In genomic region chr17:3412216-3412615, GRCh38 we compare ENCODE assay signal across 4 cellular contexts. TPM values are rescaled to one million over a fixed set of nuclear protein-coding genes. Genes with fewer than 3 reads are reported as not detected.
"Had no signal": no experiment of that assay in that cellular context is flagged by ENCODE, and none has a peak within 500 bp of the region (broad histone marks: within the 10 kb centered on the region; RNA-seq: fewer than 3 reads in every experiment).

No MANE protein-coding gene starts in this region.

RNA-seq across cellular contexts. Expression of gene OR3A3, which starts 1.0 kb away (rescaled TPM):
- total RNA-seq: LHCN-M2, M059J, MCF 10A, NCI-H460 had no signal

RNA-seq across cellular contexts. Expression of gene OR1E1, which starts 14.0 kb away (rescaled TPM):
- total RNA-seq: LHCN-M2, M059J, MCF 10A, NCI-H460 had no signal

RNA-seq across cellular contexts. Expression of gene OR1E2, which starts 21.4 kb away (rescaled TPM):
- total RNA-seq: LHCN-M2, M059J, MCF 10A, NCI-H460 had no signal

RNA-seq across cellular contexts. Expression of gene OR3A2, which starts 26.1 kb away (rescaled TPM):
- total RNA-seq: LHCN-M2, M059J, MCF 10A, NCI-H460 had no signal

RNA-seq across cellular contexts. Expression of gene SPATA22, which starts 59.4 kb away (rescaled TPM):
- total RNA-seq: LHCN-M2, M059J, MCF 10A, NCI-H460 had no signal
